ENCODE assay signal across 23 cellular contexts in genomic region chr6:40399888-40400468, GRCh38.
DNase-seq lines count a peak whose midpoint lies in the region; ATAC-seq and TF ChIP-seq lines count a peak whose summit lies in the region.
"Had no signal": no experiment of that assay in that cellular context is flagged by ENCODE, and none has a peak within 500 bp of the region (broad histone marks: within the 10 kb centered on the region; RNA-seq: fewer than 3 reads in every experiment).

No MANE protein-coding gene starts in this region.

- peaks cover 7% of the 10 kb centered on the region for H3K4me1 Mint-ChIP-seq in T-helper 2 cell treated with Interferon-gamma antibody and Interleukin-4, amounts not matched to agents 5 μg/mL and 100 μg/mL, for 36 hours (ENCODE audit: low read depth)
- H3K4me1 Mint-ChIP-seq: activated B cell treated with CpG ODN at 0.5 μM for 24 hours had no signal

- 17% methylated on average over 4 of the region's 4 CpGs for WGBS in right lobe of liver (ENCODE audit: insufficient coverage, low coverage, low lambda C conversion rate, missing lambda C conversion rate)

- no peaks in the 10 kb centered on the region for H3K27me3 Mint-ChIP-seq in T-helper 2 cell treated with Interferon-gamma antibody and Interleukin-4, amounts not matched to agents 5 μg/mL and 100 μg/mL, for 36 hours (ENCODE audit: low read depth)
- H3K27me3 Mint-ChIP-seq: activated B cell treated with CpG ODN at 0.5 μM for 24 hours; naive thymus-derived CD4-positive, alpha-beta T cell had no signal

- H3K9me3 ChIP-seq in right lobe of liver: no peaks in the 10 kb centered on the region
- H3K9me3 ChIP-seq: esophagus squamous epithelium, HAP-1 had no signal

- no peak overlapping the region for H3K27ac Mint-ChIP-seq in T-helper 2 cell treated with Interferon-gamma antibody and Interleukin-4, amounts not matched to agents 5 μg/mL and 100 μg/mL, for 36 hours
- H3K27ac Mint-ChIP-seq: activated B cell treated with CpG ODN at 0.5 μM for 24 hours; activated T-helper 2 cell treated with anti-CD3 and anti-CD28 coated beads, Interferon-gamma antibody, Interleukin-2, Interleukin-4, amounts not matched to agents 10 μg/mL and 5 μg/mL and 100 μg/mL, durations not matched to agents 14 hours and 24 hours and 36 hours; naive thymus-derived CD4-positive, alpha-beta T cell; T-helper 1 cell treated with Interleukin-12 subunit alpha and Interleukin-12 subunit beta and Interleukin-4 antibody, amounts not matched to agents 30 μg/mL and 1 μg/mL, for 36 hours had no signal

- no peaks in the 10 kb centered on the region for H3K27me3 ChIP-seq in right lobe of liver
- H3K27me3 ChIP-seq: esophagus squamous epithelium had no signal

- H3K4me1 ChIP-seq in right lobe of liver: peaks cover 0 to 22% (median 0%) of the 10 kb centered on the region in 4 donors
- H3K4me1 ChIP-seq: HAP-1, parathyroid adenoma had no signal

- DNase-seq in DMS153 (lab: John Stamatoyannopoulos, UW) (peak; percentile 59), ELR (ENCODE audit: low read depth) (peak; percentile 3), right lobe of liver (no peak), NCI-H1694 treated with DMSO at 0.1 percent for 48 hours (lab: John Stamatoyannopoulos, UW) (no peak), T-helper 2 cell (no peak)
- no peak for DNase-seq in T-helper 2 cell treated with Interferon-gamma antibody and Interleukin-4, amounts not matched to agents 5 μg/mL and 100 μg/mL, for 36 hours (ENCODE audit: low spot score)
- DNase-seq: activated B cell treated with CpG ODN at 0.5 μM for 24 hours; activated CD8-positive, alpha-beta memory T cell treated with anti-CD3 and anti-CD28 coated beads for 24 hours; central memory CD4-positive, alpha-beta T cell; COR-L47; esophagus squamous epithelium; GF-D8; naive thymus-derived CD4-positive, alpha-beta T cell; NCI-H524; SIG-M5; stimulated activated CD4-positive, alpha-beta T cell treated with anti-CD3 and anti-CD28 coated beads, Interleukin-2, amount 100 ng/mL, for 48 hours had no signal

- H3K4me3 ChIP-seq in right lobe of liver: no peak overlapping the region
- H3K4me3 ChIP-seq: esophagus squamous epithelium, GM12878, HAP-1, lung had no signal

- peaks cover 10% of the 10 kb centered on the region for H3K9me3 Mint-ChIP-seq in T-helper 2 cell treated with Interferon-gamma antibody and Interleukin-4, amounts not matched to agents 5 μg/mL and 100 μg/mL, for 36 hours
- H3K9me3 Mint-ChIP-seq: activated B cell treated with CpG ODN at 0.5 μM for 24 hours had no signal

- H3K27ac ChIP-seq in VCaP (peak overlapping the region; percentile 67), right lobe of liver (no peak overlapping the region)
- H3K27ac ChIP-seq: parathyroid adenoma had no signal

- no peak for TF ChIP-seq POLR2A in right lobe of liver (IDR thresholded peaks at IDR 0.05)

- no peak overlapping the region for H3K4me3 Mint-ChIP-seq in T-helper 2 cell treated with Interferon-gamma antibody and Interleukin-4, amounts not matched to agents 5 μg/mL and 100 μg/mL, for 36 hours
- H3K4me3 Mint-ChIP-seq: activated B cell treated with CpG ODN at 0.5 μM for 24 hours; naive thymus-derived CD4-positive, alpha-beta T cell; T-helper 1 cell treated with Interleukin-12 subunit alpha and Interleukin-12 subunit beta and Interleukin-4 antibody, amounts not matched to agents 30 μg/mL and 1 μg/mL, for 36 hours had no signal

- peak; percentile 59 to 78 (median 72) for ATAC-seq in right lobe of liver
- ATAC-seq: GM12878; naive thymus-derived CD4-positive, alpha-beta T cell had no signal

- H3K36me3 Mint-ChIP-seq in T-helper 2 cell treated with Interferon-gamma antibody and Interleukin-4, amounts not matched to agents 5 μg/mL and 100 μg/mL, for 36 hours (ENCODE audit: low read depth): peaks cover 2% of the 10 kb centered on the region

- TF ChIP-seq CTCF in VCaP (conservative IDR thresholded peaks at IDR 0.05): no peak
- TF ChIP-seq CTCF in right lobe of liver (IDR thresholded peaks at IDR 0.05): no peak

- intact Hi-C loops in right lobe of liver (cut with DNase I): no loop called here

- H3K36me3 ChIP-seq in right lobe of liver: no peaks in the 10 kb centered on the region
- H3K36me3 ChIP-seq: esophagus squamous epithelium, HAP-1 had no signal

Comparison
In these comparisons a context has a peak if more than half of its experiments do, and no peak if none do; other contexts are left out.
1. DNase-seq: peak in DMS153 (single experiment) and ELR (single experiment); none in right lobe of liver (0 of 3), NCI-H1694 treated with DMSO at 0.1 percent for 48 hours (single experiment), T-helper 2 cell (0 of 5) and T-helper 2 cell treated with Interferon-gamma antibody and Interleukin-4, amounts not matched to agents 5 μg/mL and 100 μg/mL, for 36 hours (single experiment).